Comparison of ENCODE assay signal across 8 cellular contexts in the genomic region with DNA sequence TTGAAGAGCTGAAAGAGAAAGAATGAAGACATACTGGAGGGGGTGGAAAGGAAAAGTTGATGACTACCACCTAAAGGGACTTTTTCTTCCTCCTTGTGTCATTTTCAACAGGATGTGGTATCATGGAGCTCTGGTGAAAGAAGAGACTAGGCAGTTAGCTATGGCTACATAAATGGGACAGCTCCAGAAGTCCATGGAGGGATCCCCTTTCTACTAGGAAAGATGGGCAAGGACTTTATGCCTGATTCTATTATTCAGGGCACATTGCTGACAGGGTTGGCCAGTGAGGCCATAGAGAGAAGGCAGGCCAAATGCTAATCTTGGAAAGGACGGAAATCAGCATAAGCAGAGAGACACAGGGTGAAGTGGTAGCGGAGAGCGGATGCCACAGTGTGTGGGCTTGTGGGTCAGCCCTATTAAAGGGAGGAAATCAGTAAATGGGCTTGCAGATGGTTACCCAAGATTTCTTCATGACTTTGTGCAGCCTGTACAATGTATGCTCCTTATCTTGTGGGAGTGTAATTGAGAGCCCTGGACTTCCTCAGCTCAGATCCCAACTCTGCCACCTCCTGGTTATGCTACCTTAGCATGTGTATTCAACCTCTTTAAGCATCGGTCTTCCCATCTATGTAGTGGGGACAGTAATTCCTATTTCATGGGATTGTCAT.
DNase-seq lines count a peak whose midpoint lies in the region; ATAC-seq and TF ChIP-seq lines count a peak whose summit lies in the region.

No MANE protein-coding gene starts in this region.

- H3K4me1 Mint-ChIP-seq in chondrocyte (ENCODE audit: low read depth) = peaks cover 23% of the 10 kb centered on the region

- H3K36me3 Mint-ChIP-seq in chondrocyte (ENCODE audit: low read depth) = peaks cover 2% of the 10 kb centered on the region

- H3K27me3 Mint-ChIP-seq in chondrocyte (ENCODE audit: low read depth) = no peaks in the 10 kb centered on the region

- ATAC-seq in GM19452 (IDR thresholded peaks at IDR 0.05; ENCODE audit: unreplicated experiment) (peak; percentile 46), HG03280 (IDR thresholded peaks at IDR 0.05; ENCODE audit: unreplicated experiment) (no peak), HG02885 (IDR thresholded peaks at IDR 0.05; ENCODE audit: poor library complexity, unreplicated experiment) (no peak)

- H3K4me3 Mint-ChIP-seq in chondrocyte (ENCODE audit: unreplicated experiment) = no peak overlapping the region

- H3K4me3 ChIP-seq in LNCaP clone FGC (ENCODE audit: low read depth, low read length) = no peak overlapping the region

- TF ChIP-seq CTCF in LNCaP clone FGC (IDR thresholded peaks at IDR 0.05; ENCODE audit: control insufficient read depth, extremely low read depth, insufficient read depth) (peak; percentile 21; the same call in 1 of the 2 replicates), chondrocyte (IDR thresholded peaks at IDR 0.05) (peak; percentile 22)

- no peak overlapping the region for H3K27ac Mint-ChIP-seq in chondrocyte (ENCODE audit: unreplicated experiment)

- H3K9me3 Mint-ChIP-seq in chondrocyte (ENCODE audit: low read depth) = peaks cover 9% of the 10 kb centered on the region

- DNase-seq in EH (ENCODE audit: low read depth) = peak; percentile 50
- peak; percentile 11 for DNase-seq in LNCaP clone FGC (ENCODE audit: low read depth)
- DNase-seq in chondrocyte (ENCODE audit: low spot score) = no peak
- DNase-seq in NCI-H146 treated with DMSO at 0.1 percent for 48 hours (lab: John Stamatoyannopoulos, UW; ENCODE audit: unreplicated experiment) = no peak
- no peak for DNase-seq in NCI-H2081 treated with DMSO at 0.1 percent for 48 hours (lab: John Stamatoyannopoulos, UW)

Comparison
In these comparisons a context has a peak if more than half of its experiments do, and no peak if none do; other contexts are left out.
1. DNase-seq: peak in EH (single experiment) and LNCaP clone FGC (single experiment); none in chondrocyte (single experiment), NCI-H146 treated with DMSO at 0.1 percent for 48 hours (single experiment) and NCI-H2081 treated with DMSO at 0.1 percent for 48 hours (single experiment).